Comparison of ENCODE assay signal across 23 cellular contexts in genomic region chr20:61633004-61633403, GRCh38.
DNase-seq lines count a peak whose midpoint lies in the region; ATAC-seq, FAIRE-seq and TF ChIP-seq lines count a peak whose summit lies in the region.
"Had no signal": no experiment of that assay in that cellular context is flagged by ENCODE, and none has a peak within 500 bp of the region (broad histone marks: within the 10 kb centered on the region; RNA-seq: fewer than 3 reads in every experiment).

No MANE protein-coding gene starts in this region.

- H3K9me1 ChIP-seq in IMR-90 (ENCODE audit: insufficient read depth, low read length), result no peaks in the 10 kb centered on the region

- H3K36me3 ChIP-seq in HepG2 (replicated peaks in 1 of 2; ENCODE audit: control insufficient read depth in 1 of 2, insufficient read depth in 2 of 2, low read length in 2 of 2) (no peaks in the 10 kb centered on the region), right lobe of liver (no peaks in the 10 kb centered on the region), IMR-90 (ENCODE audit: control insufficient read depth, insufficient read depth, low read length) (no peaks in the 10 kb centered on the region), mammary epithelial cell (ENCODE audit: insufficient read depth, low read length) (no peaks in the 10 kb centered on the region), Karpas-422 (ENCODE audit: insufficient read depth, low read length) (no peaks in the 10 kb centered on the region)
- H3K36me3 ChIP-seq: BLaER1 treated with 17β-estradiol and CSF1 and Interleukin-3, amounts not matched to agents 10 nM and 100 nM had no signal

- no peak for TF ChIP-seq CTCF in HepG2 (CRISPR knock-in tag; IDR thresholded peaks at IDR 0.05)
- no peak for TF ChIP-seq CTCF in right lobe of liver (IDR thresholded peaks at IDR 0.05)
- no peak for TF ChIP-seq CTCF in IMR-90 (conservative IDR thresholded peaks at IDR 0.05; ENCODE audit: low read depth, low read length)
- TF ChIP-seq CTCF in glutamatergic neuron (IDR thresholded peaks at IDR 0.05; ENCODE audit: partially characterized antibody, unreplicated experiment), result no peak
- no peak for TF ChIP-seq CTCF in mammary epithelial cell (conservative IDR thresholded peaks at IDR 0.05 in 1 of 2, IDR thresholded peaks at IDR 0.05 in 1 of 2; ENCODE audit: extremely low read depth in 1 of 2, insufficient read depth in 1 of 2, low read depth in 1 of 2, low read length in 2 of 2)

- peak overlapping the region; percentile 50 for H2BK5ac ChIP-seq in IMR-90 (ENCODE audit: low read depth, low read length, poor library complexity, severe bottlenecking)

- dilution Hi-C loops in IMR-90 (cut with HindIII; ENCODE audit: low sequenced_read_pairs, unreplicated experiment), result no loop called here
- dilution Hi-C loops in mammary epithelial cell (cut with HindIII; ENCODE audit: low sequenced_read_pairs), result no loop called here

- peaks cover 7% of the 10 kb centered on the region for H3K9me3 Mint-ChIP-seq in glutamatergic neuron (ENCODE audit: unreplicated experiment)
- H3K9me3 Mint-ChIP-seq: CD4-positive, alpha-beta T cell; CD8-positive, alpha-beta T cell had no signal

- 2% methylated on average over 1 of the region's 1 CpG for WGBS in HepG2 (ENCODE audit: low lambda C conversion rate)
- WGBS in right lobe of liver (ENCODE audit: insufficient coverage, low coverage, low lambda C conversion rate, missing lambda C conversion rate), result 38% methylated on average over 1 of the region's 1 CpG
- WGBS in IMR-90 (ENCODE audit: extremely low coverage in 2 of 2, insufficient read length in 1 of 2), 2 experiments, result 64% methylated on average over 1 of the region's 1 CpG; no CpG with 5 or more reads in 1 of the 2 experiments
- WGBS in mammary epithelial cell (ENCODE audit: low coverage, missing lambda C conversion rate), result 93% methylated on average over 1 of the region's 1 CpG

- H3K79me1 ChIP-seq in IMR-90 (ENCODE audit: low read depth in 1 of 2, low read length in 2 of 2), result no peaks in the 10 kb centered on the region

- no peak overlapping the region for H3K4me2 ChIP-seq in HepG2 (ENCODE audit: low read depth, low read length)
- H3K4me2 ChIP-seq in IMR-90 (ENCODE audit: low read depth, low read length), result no peak overlapping the region
- H3K4me2 ChIP-seq in mammary epithelial cell (ENCODE audit: insufficient read depth, low read depth, low read length), result no peak overlapping the region
- H3K4me2 ChIP-seq in Karpas-422 (ENCODE audit: low read depth, low read length, poor library complexity, severe bottlenecking), result no peak overlapping the region
- H3K4me2 ChIP-seq: A549; BLaER1 treated with 17β-estradiol and CSF1 and Interleukin-3, amounts not matched to agents 10 nM and 100 nM had no signal

- H3K79me2 ChIP-seq in HepG2 (ENCODE audit: insufficient read depth, low read length) (no peaks in the 10 kb centered on the region), mammary epithelial cell (ENCODE audit: insufficient read depth, low read length) (no peaks in the 10 kb centered on the region), Karpas-422 (ENCODE audit: low read length) (no peaks in the 10 kb centered on the region)

- H3K4ac ChIP-seq in IMR-90 (ENCODE audit: low read depth, low read length), result no peak overlapping the region

- POLR2A ChIA-PET in HepG2 (lab: Yijun Ruan, JAX) (no interaction called here), IMR-90 (lab: Charles Lee; ENCODE audit: unreplicated experiment) (no interaction called here)

- CTCF ChIA-PET in HepG2 (lab: Yijun Ruan, JAX; ENCODE audit: low intra/inter-chr PET ratio, low total read pairs) (no interaction called here), IMR-90 (lab: Yijun Ruan, JAX) (no interaction called here), mammary epithelial cell (lab: Charles Lee; ENCODE audit: low non-redundant PET) (no interaction called here)

- no peak for TF ChIP-seq POLR2A in HepG2 (IDR thresholded peaks at IDR 0.05; ENCODE audit: insufficient read depth in 1 of 2, low read depth in 2 of 2, low read length in 2 of 2)
- no peak for TF ChIP-seq POLR2A in right lobe of liver (IDR thresholded peaks at IDR 0.05)
- TF ChIP-seq POLR2A in IMR-90 (IDR thresholded peaks at IDR 0.05; ENCODE audit: low read depth, low read length), result no peak

- no peak overlapping the region for H3K4me3 Mint-ChIP-seq in glutamatergic neuron (ENCODE audit: unreplicated experiment)
- H3K4me3 Mint-ChIP-seq: B cell; CD4-positive, alpha-beta T cell; CD8-positive, alpha-beta T cell had no signal

- H2AK9ac ChIP-seq in IMR-90 (replicated peaks; ENCODE audit: low read depth, low read length, poor library complexity), result no peak overlapping the region

- ATAC-seq in HepG2 (no peak), right lobe of liver (no peak), IMR-90 (ENCODE audit: low read depth) (no peak), GM21737 (IDR thresholded peaks at IDR 0.05; ENCODE audit: unreplicated experiment) (no peak)
- ATAC-seq: A549; CD8-positive, alpha-beta T cell had no signal

- in situ Hi-C loops in HepG2 (cut with HindIII; ENCODE audit: extremely low pct_ligation_motif_present, low pct_unique_long_range_greater_than_20kb), result no loop called here
- in situ Hi-C loops in IMR-90 (cut with MboI; ENCODE audit: low sequenced_read_pairs), result no loop called here
- in situ Hi-C loops in mammary epithelial cell (cut with MboI; ENCODE audit: low sequenced_read_pairs in 2 of 2), result no loop called here

- H3K56ac ChIP-seq in IMR-90 (ENCODE audit: extremely low read depth, insufficient read depth, low read length), result no peak overlapping the region

- no peak for TF ChIP-seq RAD21 in HepG2 (CRISPR knock-in tag; IDR thresholded peaks at IDR 0.05)
- no peak for TF ChIP-seq RAD21 in IMR-90 (IDR thresholded peaks at IDR 0.05; ENCODE audit: low read length)

- H2AK5ac ChIP-seq in IMR-90 (ENCODE audit: low read depth, low read length), result no peak overlapping the region

- no peak overlapping the region for H2BK20ac ChIP-seq in IMR-90 (ENCODE audit: low read depth, low read length)

- H3K4me3 ChIP-seq in HepG2 (replicated peaks in 1 of 3; ENCODE audit: insufficient read depth in 1 of 3, low read depth in 2 of 3, low read length in 3 of 3), result no peak overlapping the region
- no peak overlapping the region for H3K4me3 ChIP-seq in right lobe of liver
- no peak overlapping the region for H3K4me3 ChIP-seq in IMR-90 (ENCODE audit: insufficient read depth, low read depth, low read length)
- no peak overlapping the region for H3K4me3 ChIP-seq in mammary epithelial cell (replicated peaks in 1 of 3; ENCODE audit: insufficient read depth in 1 of 3, low read depth in 2 of 3, low read length in 3 of 3)
- H3K4me3 ChIP-seq in Karpas-422 (ENCODE audit: low read length), result no peak overlapping the region
- H3K4me3 ChIP-seq: A549; BLaER1 treated with 17β-estradiol and CSF1 and Interleukin-3, amounts not matched to agents 10 nM and 100 nM had no signal

- peak overlapping the region; percentile 7 for H3K27ac Mint-ChIP-seq in glutamatergic neuron (ENCODE audit: unreplicated experiment)
- H3K27ac Mint-ChIP-seq: B cell; CD4-positive, alpha-beta T cell; CD8-positive, alpha-beta T cell had no signal

- H4K20me1 ChIP-seq in HepG2 (ENCODE audit: insufficient read depth, low read length), result peaks cover 4% of the 10 kb centered on the region; the same call in 1 of the 2 replicates
- H4K20me1 ChIP-seq in IMR-90 (ENCODE audit: insufficient read depth, low read length), result no peaks in the 10 kb centered on the region
- H4K20me1 ChIP-seq in mammary epithelial cell (ENCODE audit: insufficient read depth, low read length), result no peaks in the 10 kb centered on the region
- H4K20me1 ChIP-seq in Karpas-422 (ENCODE audit: insufficient read depth, low read depth, low read length), result peaks cover 5% of the 10 kb centered on the region; the same call in 1 of the 2 replicates

- no peaks in the 10 kb centered on the region for H3K9me3 ChIP-seq in HepG2 (ENCODE audit: low read length)
- no peaks in the 10 kb centered on the region for H3K9me3 ChIP-seq in right lobe of liver
- no peaks in the 10 kb centered on the region for H3K9me3 ChIP-seq in IMR-90 (ENCODE audit: control insufficient read depth, insufficient read depth, low read length)
- H3K9me3 ChIP-seq in mammary epithelial cell (replicated peaks; ENCODE audit: insufficient read depth, low read length), result no peaks in the 10 kb centered on the region
- H3K9me3 ChIP-seq in Karpas-422 (ENCODE audit: low read length), result no peaks in the 10 kb centered on the region
- H3K9me3 ChIP-seq: A549; BLaER1 treated with 17β-estradiol and CSF1 and Interleukin-3, amounts not matched to agents 10 nM and 100 nM; Caco-2 had no signal

- no peaks in the 10 kb centered on the region for H3K36me3 Mint-ChIP-seq in glutamatergic neuron (ENCODE audit: unreplicated experiment)
- H3K36me3 Mint-ChIP-seq: CD8-positive, alpha-beta T cell had no signal

- H3K27me3 ChIP-seq in HepG2 (ENCODE audit: control insufficient read depth in 1 of 2, insufficient read depth in 2 of 2, low read length in 2 of 2), result peaks cover 21 to 71% of the 10 kb centered on the region in 2 experiments; a peak in 4 of 5 replicates
- H3K27me3 ChIP-seq in right lobe of liver, result no peaks in the 10 kb centered on the region
- no peaks in the 10 kb centered on the region; the same call in 1 of the 2 replicates for H3K27me3 ChIP-seq in IMR-90 (ENCODE audit: control insufficient read depth, insufficient read depth, low read length)
- H3K27me3 ChIP-seq in mammary epithelial cell (ENCODE audit: insufficient read depth, low read length), result no peaks in the 10 kb centered on the region
- no peaks in the 10 kb centered on the region for H3K27me3 ChIP-seq in Karpas-422 (ENCODE audit: low read length)

- H2AFZ ChIP-seq in HepG2 (ENCODE audit: low read length) (no peak overlapping the region), IMR-90 (replicated peaks; ENCODE audit: low read length, poor library complexity) (no peak overlapping the region), mammary epithelial cell (ENCODE audit: low read depth, low read length) (no peak overlapping the region), Karpas-422 (ENCODE audit: low read length) (no peak overlapping the region)

- intact Hi-C loops in HepG2 (cut with micrococcal nuclease; ENCODE audit: unreplicated experiment) (no loop called here), right lobe of liver (cut with DNase I) (no loop called here), IMR-90 (cut with micrococcal nuclease) (no loop called here), mammary epithelial cell (cut with micrococcal nuclease) (no loop called here)

- H3K9me2 ChIP-seq in Karpas-422 (replicated peaks; ENCODE audit: insufficient read depth, low read length), result no peaks in the 10 kb centered on the region

- no peaks in the 10 kb centered on the region for H3K4me1 ChIP-seq in HepG2 (ENCODE audit: insufficient read depth, low read length)
- no peaks in the 10 kb centered on the region for H3K4me1 ChIP-seq in right lobe of liver
- no peaks in the 10 kb centered on the region for H3K4me1 ChIP-seq in IMR-90 (ENCODE audit: control insufficient read depth, insufficient read depth, low read length)
- H3K4me1 ChIP-seq in mammary epithelial cell (ENCODE audit: insufficient read depth, low read length), result no peaks in the 10 kb centered on the region
- peaks cover 17% of the 10 kb centered on the region for H3K4me1 ChIP-seq in Karpas-422 (ENCODE audit: low read length)
- H3K4me1 ChIP-seq: A549, Caco-2 had no signal

- H3K27ac ChIP-seq in HepG2 (ENCODE audit: extremely low read length, insufficient read depth, low read length) (no peak overlapping the region), right lobe of liver (no peak overlapping the region), IMR-90 (ENCODE audit: insufficient read depth, low read length) (no peak overlapping the region), mammary epithelial cell (ENCODE audit: insufficient read depth, low read depth, low read length) (no peak overlapping the region), Karpas-422 (ENCODE audit: low read length) (no peak overlapping the region)
- H3K27ac ChIP-seq: 22Rv1; A549; BLaER1 treated with 17β-estradiol and CSF1 and Interleukin-3, amounts not matched to agents 10 nM and 100 nM; C4-2B had no signal

- no peak for FAIRE-seq in HepG2 (lab: Jason Lieb, UNC)
- FAIRE-seq: A549, D721Med, G401.6, GM12891, GM19239 had no signal

- BruUV-seq in HepG2 (replicated peaks; lab: Mats Ljungman, UMichigan) (no TSS peak), IMR-90 (replicated peaks; lab: Mats Ljungman, UMichigan) (no TSS peak), mammary epithelial cell (replicated peaks; lab: Mats Ljungman, UMichigan) (no TSS peak)

- H3K27me3 Mint-ChIP-seq in glutamatergic neuron (ENCODE audit: unreplicated experiment), result peaks cover 5% of the 10 kb centered on the region
- H3K27me3 Mint-ChIP-seq: B cell; CD4-positive, alpha-beta T cell had no signal

- DNase-seq in HepG2 (ENCODE audit: low spot score), result no peak
- DNase-seq in right lobe of liver, result no peak
- DNase-seq in IMR-90, result no peak
- DNase-seq in glutamatergic neuron, result no peak
- no peak for DNase-seq in mammary epithelial cell
- DNase-seq in Karpas-422, result no peak
- DNase-seq: AML-193; Caco-2; Calu3; CD4-positive, alpha-beta T cell; CD8-positive, alpha-beta T cell; DMS79 treated with DMSO at 0.1 percent for 48 hours; GF-D8 had no signal

- no peak overlapping the region for H4K5ac ChIP-seq in IMR-90 (ENCODE audit: low read depth, low read length)

- no peak overlapping the region for H3K23ac ChIP-seq in IMR-90 (ENCODE audit: low read depth, low read length)

- no peak overlapping the region for H3K14ac ChIP-seq in IMR-90 (replicated peaks; ENCODE audit: low read depth, low read length)

- no peak overlapping the region for H4K91ac ChIP-seq in IMR-90 (ENCODE audit: insufficient read depth, low read depth, low read length)

- H3K9ac ChIP-seq in HepG2 (ENCODE audit: insufficient read depth, low read depth, low read length) (no peak overlapping the region), IMR-90 (ENCODE audit: low read depth, low read length) (no peak overlapping the region), mammary epithelial cell (ENCODE audit: insufficient read depth, low read length) (no peak overlapping the region), Karpas-422 (ENCODE audit: low read length) (no peak overlapping the region)
- H3K9ac ChIP-seq: BLaER1 treated with 17β-estradiol and CSF1 and Interleukin-3, amounts not matched to agents 10 nM and 100 nM had no signal

- no peak for TF ChIP-seq EP300 in HepG2 (IDR thresholded peaks at IDR 0.05; ENCODE audit: low read depth in 2 of 2, low read length in 2 of 2)
- no peak for TF ChIP-seq EP300 in HepG2 (CRISPR knock-in tag; IDR thresholded peaks at IDR 0.05; ENCODE audit: borderline replicate concordance)

- H2BK15ac ChIP-seq in IMR-90 (ENCODE audit: low read depth, low read length), result no peak overlapping the region

- no peak overlapping the region for H4K8ac ChIP-seq in IMR-90 (ENCODE audit: low read depth in 2 of 2, low read length in 2 of 2)

- no peak overlapping the region for H3K18ac ChIP-seq in IMR-90 (ENCODE audit: low read depth, low read length)

- no peaks in the 10 kb centered on the region for H3K4me1 Mint-ChIP-seq in glutamatergic neuron (ENCODE audit: low read depth, unreplicated experiment)
- H3K4me1 Mint-ChIP-seq: B cell had no signal

- no peak overlapping the region for H2BK120ac ChIP-seq in IMR-90 (ENCODE audit: low read depth, low read length)
